12 cellular contexts compared by ENCODE assay signal in genomic region chr9:105690742-105691141, GRCh38. TPM values are rescaled to one million over a fixed set of nuclear protein-coding genes. Genes with fewer than 3 reads are reported as not detected.
A peak's percentile ranks its signal among the peaks of the same experiment; 100 is the strongest.
DNase-seq lines count a peak whose midpoint lies in the region; ATAC-seq and TF ChIP-seq lines count a peak whose summit lies in the region.
"Had no signal": no experiment of that assay in that cellular context is flagged by ENCODE, and none has a peak within 500 bp of the region (broad histone marks: within the 10 kb centered on the region; RNA-seq: fewer than 3 reads in every experiment).

No MANE protein-coding gene starts in this region.

- H3K9me3 ChIP-seq in OCI-LY7 (ENCODE audit: low read length): no peaks in the 10 kb centered on the region
- no peaks in the 10 kb centered on the region for H3K9me3 ChIP-seq in testis

- H3K4me3 ChIP-seq in OCI-LY7 (ENCODE audit: low read depth, low read length, poor library complexity, severe bottlenecking) (no peak overlapping the region), epithelial cell of proximal tubule (ENCODE audit: low read depth, low read length) (no peak overlapping the region), testis (no peak overlapping the region)

- no peaks in the 10 kb centered on the region for H3K27me3 ChIP-seq in testis

- H3K9me2 ChIP-seq in OCI-LY7 (ENCODE audit: insufficient read depth, low read length): no peaks in the 10 kb centered on the region

- no peak for ATAC-seq in GM21360 (IDR thresholded peaks at IDR 0.05; ENCODE audit: unreplicated experiment)
- ATAC-seq: left ventricle myocardium superior had no signal

- BruUV-seq in OCI-LY7 (replicated peaks; lab: Mats Ljungman, UMichigan): no TSS peak

- no peak overlapping the region for H3K27ac ChIP-seq in OCI-LY7 (ENCODE audit: low read depth, low read length, poor library complexity, severe bottlenecking)
- H3K27ac ChIP-seq in testis: no peak overlapping the region

- 67 to 75% methylated on average over 2 of the region's 2 CpGs for WGBS in testis, 2 donors

- H3K36me3 ChIP-seq in OCI-LY7 (ENCODE audit: insufficient read depth, low read length) (no peaks in the 10 kb centered on the region), testis (ENCODE audit: low read depth, missing control alignments) (no peaks in the 10 kb centered on the region)

- H4K20me1 ChIP-seq in OCI-LY7 (ENCODE audit: insufficient read depth, low read length): peaks cover 7% of the 10 kb centered on the region; the same call in 1 of the 2 replicates

- TF ChIP-seq CTCF in OCI-LY7 (conservative IDR thresholded peaks at IDR 0.05; ENCODE audit: low read length) (peak; percentile 68), epithelial cell of proximal tubule (conservative IDR thresholded peaks at IDR 0.05; ENCODE audit: low read depth, low read length) (peak; percentile 64), testis (IDR thresholded peaks at IDR 0.05) (peak in 2 of 3 experiments; percentile 14 to 49)

- peaks cover 15% of the 10 kb centered on the region for H3K4me1 ChIP-seq in OCI-LY7 (ENCODE audit: insufficient read depth, low read length, poor library complexity, severe bottlenecking)
- H3K4me1 ChIP-seq in testis: peaks cover 5% of the 10 kb centered on the region

- CTCF ChIA-PET in OCI-LY7 (lab: Charles Lee; ENCODE audit: unreplicated experiment): no interaction called here

- no peak for TF ChIP-seq POLR2A in testis (IDR thresholded peaks at IDR 0.05)

- H3K79me2 ChIP-seq in OCI-LY7 (ENCODE audit: insufficient read depth, low read depth, low read length): peaks cover 3% of the 10 kb centered on the region; the same call in 1 of the 2 replicates

- intact Hi-C loops in OCI-LY7 (cut with micrococcal nuclease; ENCODE audit: unreplicated experiment) (loop anchor here (10.0 kb wide), 1 partner anchor 946 kb away; the partner anchor contains the start of gene NIPSNAP3A), testis (cut with DNase I; ENCODE audit: low total_unique reads) (no loop called here)

- no peak overlapping the region for H2AFZ ChIP-seq in OCI-LY7 (ENCODE audit: low read length)

- H3K4me2 ChIP-seq in OCI-LY7 (ENCODE audit: low read length): no peak overlapping the region

- DNase-seq in SIG-M5 treated with dmso at 0.1 percent for 504 hours (lab: John Stamatoyannopoulos, UW; ENCODE audit: unreplicated experiment) (peak; percentile 34), SIG-M5 (lab: John Stamatoyannopoulos, UW) (no peak), OCI-LY7 (ENCODE audit: low spot score) (no peak), epithelial cell of proximal tubule (ENCODE audit: low read depth) (no peak), testis (no peak), NCI-H1417 (lab: John Stamatoyannopoulos, UW) (no peak)
- DNase-seq in activated CD4-positive, alpha-beta T cell treated with anti-CD3 and anti-CD28 coated beads for 4 hours: no peak
- DNase-seq: CD8-positive, alpha-beta memory T cell; left ventricle myocardium superior; stimulated activated CD4-positive, alpha-beta T cell treated with anti-CD3 and anti-CD28 coated beads, Interleukin-2, amount 100 ng/mL, for 24 hours had no signal

- POLR2A ChIA-PET in OCI-LY7 (lab: Charles Lee): no interaction called here

RNA-seq across cellular contexts. Expression of gene TMEM38B, which starts 3.6 kb away (rescaled TPM):
- total RNA-seq in OCI-LY7 (2014; rRNA removed; shearing (Covaris generic)): 11.9 and 15.9 TPM in 2 replicates
- total RNA-seq in OCI-LY7 (2022) (22.5 and 23.1 TPM in 2 replicates), epithelial cell of proximal tubule (6.6 and 7.6 TPM in 2 replicates), testis (10 to 100 TPM; 22.4 to 29.9 TPM)
- polyA plus RNA-seq in testis (ENCODE audit: insufficient read depth, low read depth, low replicate concordance): 55.0 TPM

RNA-seq across cellular contexts. Expression of gene TAL2, which starts 28.5 kb away (rescaled TPM):
- not detected in 2 replicates for total RNA-seq in OCI-LY7 (2014; rRNA removed; shearing (Covaris generic))
- not detected in 2 replicates for total RNA-seq in OCI-LY7 (2022)
- 0.29 TPM in 1 of 2 replicates, not detected in the other for total RNA-seq in epithelial cell of proximal tubule
- total RNA-seq in testis: not detected
- polyA plus RNA-seq in testis (ENCODE audit: insufficient read depth, low read depth, low replicate concordance): 0.78 TPM
- total RNA-seq: HT1080, left ventricle myocardium superior had no signal
- polyA plus RNA-seq: CD8-positive, alpha-beta memory T cell had no signal
